34 cellular contexts compared by ENCODE assay signal in genomic region chr12:108172033-108172432, GRCh38. TPM values are rescaled to one million over a fixed set of nuclear protein-coding genes. Genes with fewer than 3 reads are reported as not detected.
"Had no signal": no experiment of that assay in that cellular context is flagged by ENCODE, and none has a peak within 500 bp of the region (broad histone marks: within the 10 kb centered on the region; RNA-seq: fewer than 3 reads in every experiment).

No MANE protein-coding gene starts in this region.

- H3K36me3 Mint-ChIP-seq: naive thymus-derived CD8-positive, alpha-beta T cell; natural killer cell treated with Interleukin-12 subunit alpha and Interleukin-12 subunit beta and Interleukin-15 and Interleukin-18, amount 100 ng/mL, for 72 hours; stimulated activated memory B cell treated with anti-CD40 and anti-IgM and Interleukin-4, amounts not matched to agents 10 μg/mL and 1 μg/mL and 100 μg/mL, for 72 hours had no signal

- H3K4me1 Mint-ChIP-seq: naive thymus-derived CD8-positive, alpha-beta T cell; nephron progenitor cell; neural crest cell; stimulated activated memory B cell treated with anti-CD40 and anti-IgM and Interleukin-4, amounts not matched to agents 10 μg/mL and 1 μg/mL and 100 μg/mL, for 72 hours; stimulated activated naive CD8-positive, alpha-beta T cell treated with anti-CD3 and anti-CD28 coated beads, Interleukin-15, amount 100 ng/mL, for 72 hours had no signal

- H3K27me3 Mint-ChIP-seq: stimulated activated memory B cell treated with anti-CD40 and anti-IgM and Interleukin-4, amounts not matched to agents 10 μg/mL and 1 μg/mL and 100 μg/mL, for 72 hours had no signal

- H3K27ac ChIP-seq: neutrophil, ovary, parathyroid adenoma, psoas muscle, skin epidermis, spleen, suprapubic skin, testis, tibial nerve, upper lobe of left lung, vagina had no signal

- ATAC-seq: naive thymus-derived CD8-positive, alpha-beta T cell; natural killer cell treated with Interleukin-12 subunit alpha and Interleukin-12 subunit beta and Interleukin-15 and Interleukin-18, amount 100 ng/mL, for 72 hours; psoas muscle; right cardiac atrium; sciatic nerve; stimulated activated memory B cell treated with anti-CD40 and anti-IgM and Interleukin-4, amounts not matched to agents 10 μg/mL and 1 μg/mL and 100 μg/mL, for 72 hours; stimulated activated naive CD8-positive, alpha-beta T cell treated with anti-CD3 and anti-CD28 coated beads, Interleukin-15, amount 100 ng/mL, for 72 hours; stimulated activated naive CD8-positive, alpha-beta T cell treated with anti-CD3 and anti-CD28 coated beads, Interleukin-15, Interleukin-2, amounts not matched to agents 100 U/mL and 50 U/mL, for 24 hours had no signal

- H3K9me3 ChIP-seq: neutrophil, ovary, psoas muscle, suprapubic skin, testis, tibial nerve, upper lobe of left lung, vagina had no signal

- H3K27me3 ChIP-seq: ovary, testis, tibial nerve, upper lobe of left lung, vagina had no signal

- H3K9ac ChIP-seq: parathyroid adenoma had no signal

- H3K4me1 ChIP-seq: parathyroid adenoma, psoas muscle, spleen, suprapubic skin, testis, tibial nerve, upper lobe of left lung, vagina had no signal

- H3K36me3 ChIP-seq: neutrophil, ovary, spleen, suprapubic skin, tibial nerve, upper lobe of left lung, vagina had no signal

- H3K4me3 Mint-ChIP-seq: naive thymus-derived CD8-positive, alpha-beta T cell; natural killer cell treated with Interleukin-12 subunit alpha and Interleukin-12 subunit beta and Interleukin-15 and Interleukin-18, amount 100 ng/mL, for 72 hours; nephron progenitor cell; neural crest cell; stimulated activated memory B cell treated with anti-CD40 and anti-IgM and Interleukin-4, amounts not matched to agents 10 μg/mL and 1 μg/mL and 100 μg/mL, for 72 hours; stimulated activated naive CD8-positive, alpha-beta T cell treated with anti-CD3 and anti-CD28 coated beads, Interleukin-15, amount 100 ng/mL, for 72 hours had no signal

- H3K9me3 Mint-ChIP-seq: natural killer cell treated with Interleukin-12 subunit alpha and Interleukin-12 subunit beta and Interleukin-15 and Interleukin-18, amount 100 ng/mL, for 72 hours; nephron progenitor cell; neural crest cell had no signal

- H3K79me2 ChIP-seq: parathyroid adenoma had no signal

- H2AFZ ChIP-seq: parathyroid adenoma had no signal

- DNase-seq: naive thymus-derived CD8-positive, alpha-beta T cell; nephron progenitor cell; nucleus accumbens; ovary; posterior cingulate gyrus; psoas muscle; right cardiac atrium; spleen; stimulated activated CD4-positive, alpha-beta T cell treated with anti-CD3 and anti-CD28 coated beads, Interleukin-12 subunit alpha, Interleukin-12 subunit beta, amount 100 ng/mL, for 4 hours; stimulated activated CD4-positive, alpha-beta T cell treated with anti-CD3 and anti-CD28 coated beads, Interleukin-1b, Interleukin-23, amount 100 ng/mL, for 48 hours; stimulated activated CD4-positive, alpha-beta T cell treated with anti-CD3 and anti-CD28 coated beads, Interleukin-4, amount 100 ng/mL, for 1 hour; stimulated activated CD4-positive, alpha-beta T cell treated with anti-CD3 and anti-CD28 coated beads, Interleukin-4, amount 100 ng/mL, for 4 hours; stimulated activated CD8-positive, alpha-beta memory T cell treated with anti-CD3 and anti-CD28 coated beads, Interleukin-4, amount 100 ng/mL, for 48 hours; stimulated activated naive CD4-positive, alpha-beta T cell; stimulated activated naive CD8-positive, alpha-beta T cell treated with anti-CD3 and anti-CD28 coated beads, Interleukin-15, amount 100 ng/mL, for 72 hours; stimulated activated naive CD8-positive, alpha-beta T cell treated with anti-CD3 and anti-CD28 coated beads, Interleukin-15, Interleukin-2, amounts not matched to agents 100 U/mL and 50 U/mL, for 24 hours; substantia nigra; testis; trophoblast cell; upper lobe of left lung had no signal

- H3K4me2 ChIP-seq: smooth muscle cell had no signal

- H3K4me3 ChIP-seq: ovary, psoas muscle, skin epidermis, smooth muscle cell, spleen, suprapubic skin, testis, tibial nerve, upper lobe of left lung, vagina had no signal

- FAIRE-seq: urothelium cell line had no signal

- H3K27ac Mint-ChIP-seq: naive thymus-derived CD8-positive, alpha-beta T cell; natural killer cell treated with Interleukin-12 subunit alpha and Interleukin-12 subunit beta and Interleukin-15 and Interleukin-18, amount 100 ng/mL, for 72 hours; nephron progenitor cell; progenitor cell of endocrine pancreas; stimulated activated memory B cell treated with anti-CD40 and anti-IgM and Interleukin-4, amounts not matched to agents 10 μg/mL and 1 μg/mL and 100 μg/mL, for 72 hours had no signal

RNA-seq across cellular contexts. Expression of gene WSCD2, which starts 42.9 kb away (rescaled TPM):
- total RNA-seq: naive thymus-derived CD8-positive, alpha-beta T cell; natural killer cell treated with Interleukin-12 subunit alpha and Interleukin-12 subunit beta and Interleukin-15 and Interleukin-18, amount 100 ng/mL, for 72 hours; progenitor cell of endocrine pancreas; renal cortical epithelial cell had no signal
- polyA plus RNA-seq: naive thymus-derived CD8-positive, alpha-beta T cell had no signal
